ENCODE assay signal across 22 cellular contexts in genomic region chr13:110503979-110504499, GRCh38. TPM values are rescaled to one million over a fixed set of nuclear protein-coding genes. Genes with fewer than 3 reads are reported as not detected.
DNase-seq lines count a peak whose midpoint lies in the region; ATAC-seq, FAIRE-seq and TF ChIP-seq lines count a peak whose summit lies in the region.
"Had no signal": no experiment of that assay in that cellular context is flagged by ENCODE, and none has a peak within 500 bp of the region (broad histone marks: within the 10 kb centered on the region; RNA-seq: fewer than 3 reads in every experiment).

No MANE protein-coding gene starts in this region.

- peak; percentile 14 for TF ChIP-seq CTCF in GM12873 (IDR thresholded peaks at IDR 0.05; ENCODE audit: insufficient read depth, low read depth, low read length, missing control alignments)

- FAIRE-seq in small intestine (lab: Jason Lieb, UNC), result no peak
- FAIRE-seq: GM19239 had no signal

- intact Hi-C loops in right cardiac atrium (cut with DNase I), result loop anchor here in 1 of 4 donors (10.0 kb wide), 1 partner anchor 61 kb away; the partner anchor contains the start of gene RAB20

- H3K9me3 ChIP-seq in right cardiac atrium (ENCODE audit: control insufficient read depth, low read length) (no peaks in the 10 kb centered on the region), small intestine (ENCODE audit: control insufficient read depth, low read depth) (no peaks in the 10 kb centered on the region)
- H3K9me3 ChIP-seq: HAP-1, left lung, MG63, neutrophil, Peyer's patch, upper lobe of left lung had no signal

- H3K27me3 ChIP-seq in right cardiac atrium (ENCODE audit: control insufficient read depth, insufficient read depth), result no peaks in the 10 kb centered on the region
- no peaks in the 10 kb centered on the region for H3K27me3 ChIP-seq in small intestine (ENCODE audit: control insufficient read depth in 2 of 2, insufficient read depth in 2 of 2, low read length in 2 of 2)
- H3K27me3 ChIP-seq: left lung, MG63, neutrophil, Peyer's patch, upper lobe of left lung had no signal

- 95% methylated on average over 18 of the region's 18 CpGs for WGBS in right cardiac atrium
- 35 to 78% (median 52%) methylated on average over 18 of the region's 18 CpGs for WGBS in small intestine, 3 donors

- H3K4me1 ChIP-seq in right cardiac atrium (ENCODE audit: control insufficient read depth, insufficient read depth, low read length) (peaks cover 2% of the 10 kb centered on the region), small intestine (ENCODE audit: control insufficient read depth in 2 of 2, insufficient read depth in 1 of 2, low read depth in 1 of 2, low read length in 1 of 2) (peaks cover 3 to 4% of the 10 kb centered on the region in 2 donors)
- H3K4me1 ChIP-seq: HAP-1 had no signal

- H3K4me3 ChIP-seq in right cardiac atrium (ENCODE audit: low read length) (no peak overlapping the region), small intestine (ENCODE audit: low read depth in 1 of 2, low read length in 2 of 2) (no peak overlapping the region)
- H3K4me3 ChIP-seq: HAP-1, left lung, MG63, Peyer's patch, upper lobe of left lung had no signal

- DNase-seq in SW480 (ENCODE audit: low spot score) (peak; percentile 92), right cardiac atrium (peak in 1 of 3 donors; percentile 46), small intestine (peak; percentile 66), midbrain (lab: John Stamatoyannopoulos, UW) (no peak), caudate nucleus (lab: John Stamatoyannopoulos, UW) (no peak)
- DNase-seq: activated CD4-positive, alpha-beta T cell treated with anti-CD3 and anti-CD28 coated beads for 36 hours; activated naive CD8-positive, alpha-beta T cell treated with anti-CD3 and anti-CD28 coated beads, Interleukin-2, amount 10 ng/mL, durations not matched to agents 7 days and 5 days; Calu3; foreskin melanocyte; MG63; NK-92 treated with Interleukin-12 subunit alpha and Interleukin-12 subunit beta, amount 100 ng/mL, for 24 hours; retina; stimulated activated naive B cell treated with anti-CD40 and anti-IgM and Interleukin-4, amounts not matched to agents 10 μg/mL and 1 μg/mL and 100 μg/mL, for 72 hours had no signal

- H3K36me3 ChIP-seq in small intestine (ENCODE audit: control insufficient read depth in 2 of 2, insufficient read depth in 2 of 2, low read length in 2 of 2), result peaks cover 0 to 3% of the 10 kb centered on the region in 2 donors
- H3K36me3 ChIP-seq: HAP-1, MG63, neutrophil had no signal

- H3K27ac ChIP-seq in right cardiac atrium (ENCODE audit: low read length) (peak overlapping the region; percentile 10), small intestine (ENCODE audit: low read depth in 1 of 2, low read length in 1 of 2) (peak overlapping the region in 1 of 2 donors; percentile 12), caudate nucleus (ENCODE audit: low read depth, low read length) (no peak overlapping the region)
- H3K27ac ChIP-seq: left lung, neutrophil, upper lobe of left lung had no signal

- ATAC-seq in right cardiac atrium, result no peak
- no peak for ATAC-seq in GM21723 (IDR thresholded peaks at IDR 0.05; ENCODE audit: unreplicated experiment)
- ATAC-seq in GM21367 (IDR thresholded peaks at IDR 0.05; ENCODE audit: unreplicated experiment), result no peak
- ATAC-seq: activated CD4-positive, alpha-beta T cell treated with anti-CD3 and anti-CD28 coated beads for 36 hours; left lung; stimulated activated naive B cell treated with anti-CD40 and anti-IgM and Interleukin-4, amounts not matched to agents 10 μg/mL and 1 μg/mL and 100 μg/mL, for 72 hours had no signal

RNA-seq across cellular contexts. Expression of gene RAB20, which starts 57.5 kb away (rescaled TPM):
- total RNA-seq in right cardiac atrium, result 10 to 100 TPM; 10.5 to 15.3 (median 12.3) TPM
- polyA plus RNA-seq in right cardiac atrium, result 11.8 TPM
- 10 to 100 TPM; 39.1 to 63.0 (median 56.4) TPM for polyA plus RNA-seq in small intestine

Comparison
In these comparisons a context has a peak if more than half of its experiments do, and no peak if none do; other contexts are left out.
1. DNase-seq: peak in SW480 (single experiment) and small intestine (single experiment); none in midbrain (single experiment) and caudate nucleus (0 of 61).